4 cellular contexts compared by ENCODE assay signal in the genomic region with DNA sequence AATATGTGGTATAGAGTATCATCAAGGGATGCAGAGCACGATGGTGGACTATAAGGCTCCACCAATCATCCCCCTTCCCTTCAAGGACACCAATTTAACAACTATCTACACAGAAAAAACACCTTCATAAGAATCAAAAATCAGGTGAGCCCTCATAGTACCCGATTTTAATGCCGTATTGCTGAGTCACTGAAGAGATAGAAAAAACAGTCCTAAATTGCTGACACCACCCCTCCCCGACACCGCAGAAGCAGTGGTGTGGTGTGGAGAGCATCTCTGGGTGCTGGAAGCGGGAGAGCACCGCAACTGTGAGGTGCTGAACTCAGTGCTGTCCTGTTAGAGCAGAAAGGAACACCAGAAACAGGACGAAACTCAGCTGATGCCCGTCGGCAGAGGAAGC.
TF ChIP-seq lines count a peak whose summit lies in the region.

No MANE protein-coding gene starts in this region.

TF ChIP-seq in A549, 52 proteins besides CTCF, POLR2A, EP300 and RAD21:
- TF ChIP-seq MAFK (IDR thresholded peaks at IDR 0.05; ENCODE audit: partially characterized antibody), result peak; percentile 21
- TF ChIP-seq, protein P1, sequence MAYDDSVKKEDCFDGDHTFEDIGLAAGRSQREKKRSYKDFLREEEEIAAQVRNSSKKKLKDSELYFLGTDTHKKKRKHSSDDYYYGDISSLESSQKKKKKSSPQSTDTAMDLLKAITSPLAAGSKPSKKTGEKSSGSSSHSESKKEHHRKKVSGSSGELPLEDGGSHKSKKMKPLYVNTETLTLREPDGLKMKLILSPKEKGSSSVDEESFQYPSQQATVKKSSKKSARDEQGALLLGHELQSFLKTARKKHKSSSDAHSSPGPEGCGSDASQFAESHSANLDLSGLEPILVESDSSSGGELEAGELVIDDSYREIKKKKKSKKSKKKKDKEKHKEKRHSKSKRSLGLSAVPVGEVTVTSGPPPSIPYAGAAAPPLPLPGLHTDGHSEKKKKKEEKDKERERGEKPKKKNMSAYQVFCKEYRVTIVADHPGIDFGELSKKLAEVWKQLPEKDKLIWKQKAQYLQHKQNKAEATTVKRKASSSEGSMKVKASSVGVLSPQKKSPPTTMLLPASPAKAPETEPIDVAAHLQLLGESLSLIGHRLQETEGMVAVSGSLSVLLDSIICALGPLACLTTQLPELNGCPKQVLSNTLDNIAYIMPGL (CRISPR knock-in tag; IDR thresholded peaks at IDR 0.05; ENCODE audit: borderline replicate concordance), result no peak
TF ChIP-seq in A549: peak in this region for 1.

TF ChIP-seq in GM23338, 12 proteins besides CTCF, POLR2A, EP300 and RAD21:
- TF ChIP-seq NANOG (IDR thresholded peaks at IDR 0.05; ENCODE audit: borderline replicate concordance), result no peak
- TF ChIP-seq, protein P2, sequence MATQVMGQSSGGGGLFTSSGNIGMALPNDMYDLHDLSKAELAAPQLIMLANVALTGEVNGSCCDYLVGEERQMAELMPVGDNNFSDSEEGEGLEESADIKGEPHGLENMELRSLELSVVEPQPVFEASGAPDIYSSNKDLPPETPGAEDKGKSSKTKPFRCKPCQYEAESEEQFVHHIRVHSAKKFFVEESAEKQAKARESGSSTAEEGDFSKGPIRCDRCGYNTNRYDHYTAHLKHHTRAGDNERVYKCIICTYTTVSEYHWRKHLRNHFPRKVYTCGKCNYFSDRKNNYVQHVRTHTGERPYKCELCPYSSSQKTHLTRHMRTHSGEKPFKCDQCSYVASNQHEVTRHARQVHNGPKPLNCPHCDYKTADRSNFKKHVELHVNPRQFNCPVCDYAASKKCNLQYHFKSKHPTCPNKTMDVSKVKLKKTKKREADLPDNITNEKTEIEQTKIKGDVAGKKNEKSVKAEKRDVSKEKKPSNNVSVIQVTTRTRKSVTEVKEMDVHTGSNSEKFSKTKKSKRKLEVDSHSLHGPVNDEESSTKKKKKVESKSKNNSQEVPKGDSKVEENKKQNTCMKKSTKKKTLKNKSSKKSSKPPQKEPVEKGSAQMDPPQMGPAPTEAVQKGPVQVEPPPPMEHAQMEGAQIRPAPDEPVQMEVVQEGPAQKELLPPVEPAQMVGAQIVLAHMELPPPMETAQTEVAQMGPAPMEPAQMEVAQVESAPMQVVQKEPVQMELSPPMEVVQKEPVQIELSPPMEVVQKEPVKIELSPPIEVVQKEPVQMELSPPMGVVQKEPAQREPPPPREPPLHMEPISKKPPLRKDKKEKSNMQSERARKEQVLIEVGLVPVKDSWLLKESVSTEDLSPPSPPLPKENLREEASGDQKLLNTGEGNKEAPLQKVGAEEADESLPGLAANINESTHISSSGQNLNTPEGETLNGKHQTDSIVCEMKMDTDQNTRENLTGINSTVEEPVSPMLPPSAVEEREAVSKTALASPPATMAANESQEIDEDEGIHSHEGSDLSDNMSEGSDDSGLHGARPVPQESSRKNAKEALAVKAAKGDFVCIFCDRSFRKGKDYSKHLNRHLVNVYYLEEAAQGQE (IDR thresholded peaks at IDR 0.05; ENCODE audit: unreplicated experiment), result no peak
- TF ChIP-seq ZNF331 (CRISPR knock-in tag; IDR thresholded peaks at IDR 0.05; ENCODE audit: low read depth), result no peak
- TF ChIP-seq STAT1 (IDR thresholded peaks at IDR 0.05; ENCODE audit: unreplicated experiment), result no peak
- TF ChIP-seq EZH2phosphoT487 (IDR thresholded peaks at IDR 0.05; ENCODE audit: unreplicated experiment), result no peak

TF ChIP-seq in IMR-90, 13 proteins besides CTCF, POLR2A, EP300 and RAD21:
- TF ChIP-seq RFX5 (IDR thresholded peaks at IDR 0.05; ENCODE audit: low read depth, low read length) (no peak), NFE2L2 (IDR thresholded peaks at IDR 0.05; ENCODE audit: low read depth, low read length) (0 out of 2 replicates have a peak, but pooled peaks have one; percentile 39)
- TF ChIP-seq, protein P3, sequence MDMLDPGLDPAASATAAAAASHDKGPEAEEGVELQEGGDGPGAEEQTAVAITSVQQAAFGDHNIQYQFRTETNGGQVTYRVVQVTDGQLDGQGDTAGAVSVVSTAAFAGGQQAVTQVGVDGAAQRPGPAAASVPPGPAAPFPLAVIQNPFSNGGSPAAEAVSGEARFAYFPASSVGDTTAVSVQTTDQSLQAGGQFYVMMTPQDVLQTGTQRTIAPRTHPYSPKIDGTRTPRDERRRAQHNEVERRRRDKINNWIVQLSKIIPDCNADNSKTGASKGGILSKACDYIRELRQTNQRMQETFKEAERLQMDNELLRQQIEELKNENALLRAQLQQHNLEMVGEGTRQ (IDR thresholded peaks at IDR 0.05; ENCODE audit: low read depth, low read length), result no peak
- TF ChIP-seq, protein P4, sequence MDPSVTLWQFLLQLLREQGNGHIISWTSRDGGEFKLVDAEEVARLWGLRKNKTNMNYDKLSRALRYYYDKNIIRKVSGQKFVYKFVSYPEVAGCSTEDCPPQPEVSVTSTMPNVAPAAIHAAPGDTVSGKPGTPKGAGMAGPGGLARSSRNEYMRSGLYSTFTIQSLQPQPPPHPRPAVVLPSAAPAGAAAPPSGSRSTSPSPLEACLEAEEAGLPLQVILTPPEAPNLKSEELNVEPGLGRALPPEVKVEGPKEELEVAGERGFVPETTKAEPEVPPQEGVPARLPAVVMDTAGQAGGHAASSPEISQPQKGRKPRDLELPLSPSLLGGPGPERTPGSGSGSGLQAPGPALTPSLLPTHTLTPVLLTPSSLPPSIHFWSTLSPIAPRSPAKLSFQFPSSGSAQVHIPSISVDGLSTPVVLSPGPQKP (IDR thresholded peaks at IDR 0.05; ENCODE audit: borderline replicate concordance, low read depth, low read length), result no peak

TF ChIP-seq in K562, 482 proteins besides CTCF, POLR2A, EP300 and RAD21:
- TF ChIP-seq ZNF3 (CRISPR knock-in tag; IDR thresholded peaks at IDR 0.05) (no peak), HNRNPK (IDR thresholded peaks at IDR 0.05; ENCODE audit: low read depth, low read length, poor library complexity, severe bottlenecking) (no peak), ZNF586 (CRISPR knock-in tag; conservative IDR thresholded peaks at IDR 0.05) (no peak), ZNF316 (IDR thresholded peaks at IDR 0.05) (peak; percentile 78), NFE2 (IDR thresholded peaks at IDR 0.05; ENCODE audit: low read depth) (peak; percentile 38; the same call in 1 of the 2 replicates), RBM25 (IDR thresholded peaks at IDR 0.05; ENCODE audit: low read depth, low read length, severe bottlenecking) (no peak), ZNF133 (CRISPR knock-in tag; IDR thresholded peaks at IDR 0.05) (no peak)
- TF ChIP-seq, protein P5, sequence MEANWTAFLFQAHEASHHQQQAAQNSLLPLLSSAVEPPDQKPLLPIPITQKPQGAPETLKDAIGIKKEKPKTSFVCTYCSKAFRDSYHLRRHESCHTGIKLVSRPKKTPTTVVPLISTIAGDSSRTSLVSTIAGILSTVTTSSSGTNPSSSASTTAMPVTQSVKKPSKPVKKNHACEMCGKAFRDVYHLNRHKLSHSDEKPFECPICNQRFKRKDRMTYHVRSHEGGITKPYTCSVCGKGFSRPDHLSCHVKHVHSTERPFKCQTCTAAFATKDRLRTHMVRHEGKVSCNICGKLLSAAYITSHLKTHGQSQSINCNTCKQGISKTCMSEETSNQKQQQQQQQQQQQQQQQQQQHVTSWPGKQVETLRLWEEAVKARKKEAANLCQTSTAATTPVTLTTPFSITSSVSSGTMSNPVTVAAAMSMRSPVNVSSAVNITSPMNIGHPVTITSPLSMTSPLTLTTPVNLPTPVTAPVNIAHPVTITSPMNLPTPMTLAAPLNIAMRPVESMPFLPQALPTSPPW (CRISPR knock-in tag; IDR thresholded peaks at IDR 0.05), result no peak
